In genomic region chr1:159076438-159076752, GRCh38 we compare ENCODE assay signal across 12 cellular contexts. TPM values are rescaled to one million over a fixed set of nuclear protein-coding genes. Genes with fewer than 3 reads are reported as not detected.
A peak's percentile ranks its signal among the peaks of the same experiment; 100 is the strongest.
DNase-seq lines count a peak whose midpoint lies in the region; ATAC-seq lines count a peak whose summit lies in the region.
"Had no signal": no experiment of that assay in that cellular context is flagged by ENCODE, and none has a peak within 500 bp of the region (broad histone marks: within the 10 kb centered on the region; RNA-seq: fewer than 3 reads in every experiment).

No MANE protein-coding gene starts in this region.

- peaks cover 2% of the 10 kb centered on the region for H3K36me3 Mint-ChIP-seq in activated CD4-positive, alpha-beta T cell treated with anti-CD3 and anti-CD28 coated beads, Interleukin-2, amount 10 ng/mL, durations not matched to agents 7 days and 5 days (ENCODE audit: low read depth)
- no peaks in the 10 kb centered on the region for H3K36me3 Mint-ChIP-seq in activated naive CD8-positive, alpha-beta T cell treated with anti-CD3 and anti-CD28 coated beads, Interleukin-2, amount 10 ng/mL, durations not matched to agents 7 days and 5 days
- no peaks in the 10 kb centered on the region for H3K36me3 Mint-ChIP-seq in stimulated activated naive B cell treated with anti-CD40 and anti-IgM and Interleukin-4, amounts not matched to agents 10 μg/mL and 1 μg/mL and 100 μg/mL, for 72 hours

- POLR2A ChIA-PET in activated CD4-positive, alpha-beta T cell treated with anti-CD3 and anti-CD28 coated beads, Interleukin-2, amount 10 ng/mL, durations not matched to agents 7 days and 5 days (lab: Charles Lee), result interaction anchor here (0.6 to 2.0 kb wide), 6 partner anchors 9 to 267 kb away, joined by 4 to 35 read pairs (median 7); partner anchors contain the start of gene IFI16
- POLR2A ChIA-PET in activated naive CD8-positive, alpha-beta T cell treated with anti-CD3 and anti-CD28 coated beads, Interleukin-2, amount 10 ng/mL, durations not matched to agents 7 days and 5 days (lab: Charles Lee), result interaction anchor here (1.0 to 1.5 kb wide), 4 partner anchors 8 to 67 kb away, joined by 3 to 19 read pairs (median 4); partner anchors contain the start of gene IFI16

- H3K4me3 Mint-ChIP-seq in activated CD4-positive, alpha-beta T cell treated with anti-CD3 and anti-CD28 coated beads, Interleukin-2, amount 10 ng/mL, durations not matched to agents 7 days and 5 days, result peak overlapping the region; percentile 68
- H3K4me3 Mint-ChIP-seq in activated naive CD8-positive, alpha-beta T cell treated with anti-CD3 and anti-CD28 coated beads, Interleukin-2, amount 10 ng/mL, durations not matched to agents 7 days and 5 days, result peak overlapping the region; percentile 76
- peak overlapping the region; percentile 64 to 68 for H3K4me3 Mint-ChIP-seq in stimulated activated naive B cell treated with anti-CD40 and anti-IgM and Interleukin-4, amounts not matched to agents 10 μg/mL and 1 μg/mL and 100 μg/mL, for 72 hours

- H3K9me3 Mint-ChIP-seq in activated CD4-positive, alpha-beta T cell treated with anti-CD3 and anti-CD28 coated beads, Interleukin-2, amount 10 ng/mL, durations not matched to agents 7 days and 5 days, result peaks cover 3% of the 10 kb centered on the region
- no peaks in the 10 kb centered on the region for H3K9me3 Mint-ChIP-seq in activated naive CD8-positive, alpha-beta T cell treated with anti-CD3 and anti-CD28 coated beads, Interleukin-2, amount 10 ng/mL, durations not matched to agents 7 days and 5 days
- no peaks in the 10 kb centered on the region for H3K9me3 Mint-ChIP-seq in stimulated activated naive B cell treated with anti-CD40 and anti-IgM and Interleukin-4, amounts not matched to agents 10 μg/mL and 1 μg/mL and 100 μg/mL, for 72 hours

- peak overlapping the region; percentile 94 for H3K27ac Mint-ChIP-seq in activated CD4-positive, alpha-beta T cell treated with anti-CD3 and anti-CD28 coated beads, Interleukin-2, amount 10 ng/mL, durations not matched to agents 7 days and 5 days
- H3K27ac Mint-ChIP-seq in activated naive CD8-positive, alpha-beta T cell treated with anti-CD3 and anti-CD28 coated beads, Interleukin-2, amount 10 ng/mL, durations not matched to agents 7 days and 5 days, result peak overlapping the region; percentile 91
- peak overlapping the region; percentile 87 for H3K27ac Mint-ChIP-seq in stimulated activated naive B cell treated with anti-CD40 and anti-IgM and Interleukin-4, amounts not matched to agents 10 μg/mL and 1 μg/mL and 100 μg/mL, for 72 hours

- peaks cover 47% of the 10 kb centered on the region for H3K4me1 Mint-ChIP-seq in activated CD4-positive, alpha-beta T cell treated with anti-CD3 and anti-CD28 coated beads, Interleukin-2, amount 10 ng/mL, durations not matched to agents 7 days and 5 days
- peaks cover 9% of the 10 kb centered on the region for H3K4me1 Mint-ChIP-seq in activated naive CD8-positive, alpha-beta T cell treated with anti-CD3 and anti-CD28 coated beads, Interleukin-2, amount 10 ng/mL, durations not matched to agents 7 days and 5 days
- H3K4me1 Mint-ChIP-seq in stimulated activated naive B cell treated with anti-CD40 and anti-IgM and Interleukin-4, amounts not matched to agents 10 μg/mL and 1 μg/mL and 100 μg/mL, for 72 hours, result peaks cover 15% of the 10 kb centered on the region in 2 donors

- peaks cover 4% of the 10 kb centered on the region for H3K27me3 Mint-ChIP-seq in activated CD4-positive, alpha-beta T cell treated with anti-CD3 and anti-CD28 coated beads, Interleukin-2, amount 10 ng/mL, durations not matched to agents 7 days and 5 days
- peaks cover 6% of the 10 kb centered on the region for H3K27me3 Mint-ChIP-seq in activated naive CD8-positive, alpha-beta T cell treated with anti-CD3 and anti-CD28 coated beads, Interleukin-2, amount 10 ng/mL, durations not matched to agents 7 days and 5 days
- no peaks in the 10 kb centered on the region for H3K27me3 Mint-ChIP-seq in stimulated activated naive B cell treated with anti-CD40 and anti-IgM and Interleukin-4, amounts not matched to agents 10 μg/mL and 1 μg/mL and 100 μg/mL, for 72 hours

- ATAC-seq in HG03442 (IDR thresholded peaks at IDR 0.05; ENCODE audit: unreplicated experiment), result peak; percentile 14
- no peak for ATAC-seq in activated naive CD8-positive, alpha-beta T cell treated with anti-CD3 and anti-CD28 coated beads, Interleukin-2, amount 10 ng/mL, durations not matched to agents 7 days and 5 days (ENCODE audit: low read depth)
- ATAC-seq in stimulated activated naive B cell treated with anti-CD40 and anti-IgM and Interleukin-4, amounts not matched to agents 10 μg/mL and 1 μg/mL and 100 μg/mL, for 72 hours (replicated peaks), result no peak
- ATAC-seq in Right ventricle myocardium inferior, result no peak
- ATAC-seq: A549, left ventricle myocardium superior had no signal

- intact Hi-C loops in Right ventricle myocardium inferior (cut with DNase I), result no loop called here

- DNase-seq in activated CD4-positive, alpha-beta T cell treated with anti-CD3 and anti-CD28 coated beads, Interleukin-2, amount 10 ng/mL, durations not matched to agents 7 days and 5 days, result no peak
- DNase-seq in activated CD4-positive, alpha-beta T cell treated with anti-CD3 and anti-CD28 coated beads, Interleukin-2, amount 50 U/mL, for 4 hours, result no peak
- no peak for DNase-seq in activated naive CD8-positive, alpha-beta T cell treated with anti-CD3 and anti-CD28 coated beads, Interleukin-2, amount 10 ng/mL, durations not matched to agents 7 days and 5 days
- DNase-seq in stimulated activated naive B cell treated with anti-CD40 and anti-IgM and Interleukin-4, amounts not matched to agents 10 μg/mL and 1 μg/mL and 100 μg/mL, for 72 hours, result no peak
- DNase-seq in Right ventricle myocardium inferior (ENCODE audit: missing footprints), result no peak
- no peak for DNase-seq in hippocampal formation (lab: John Stamatoyannopoulos, UW)
- no peak for DNase-seq in NCI-H2227 treated with DMSO at 0.1 percent for 48 hours (lab: John Stamatoyannopoulos, UW)
- DNase-seq: left ventricle myocardium superior, NCI-H1417 had no signal

- CTCF ChIA-PET in activated CD4-positive, alpha-beta T cell treated with anti-CD3 and anti-CD28 coated beads, Interleukin-2, amount 10 ng/mL, durations not matched to agents 7 days and 5 days (lab: Charles Lee), result interaction anchor here (0.6 to 3.7 kb wide), 7 partner anchors 9 to 959 kb away, joined by 3 to 26 read pairs (median 4); no protein-coding TSS in a partner anchor

RNA-seq across cellular contexts. Expression of gene AIM2, which starts 0.2 kb away (rescaled TPM):
- 1 to 10 TPM; 4.2 to 5.7 TPM for total RNA-seq in activated CD4-positive, alpha-beta T cell treated with anti-CD3 and anti-CD28 coated beads, Interleukin-2, amount 10 ng/mL, durations not matched to agents 7 days and 5 days
- total RNA-seq in activated naive CD8-positive, alpha-beta T cell treated with anti-CD3 and anti-CD28 coated beads, Interleukin-2, amount 10 ng/mL, durations not matched to agents 7 days and 5 days, result 1 to 10 TPM; 3.0 to 4.4 TPM
- 0.51 TPM for total RNA-seq in Right ventricle myocardium inferior
- total RNA-seq: cardiac muscle cell had no signal
